In the genomic region with DNA sequence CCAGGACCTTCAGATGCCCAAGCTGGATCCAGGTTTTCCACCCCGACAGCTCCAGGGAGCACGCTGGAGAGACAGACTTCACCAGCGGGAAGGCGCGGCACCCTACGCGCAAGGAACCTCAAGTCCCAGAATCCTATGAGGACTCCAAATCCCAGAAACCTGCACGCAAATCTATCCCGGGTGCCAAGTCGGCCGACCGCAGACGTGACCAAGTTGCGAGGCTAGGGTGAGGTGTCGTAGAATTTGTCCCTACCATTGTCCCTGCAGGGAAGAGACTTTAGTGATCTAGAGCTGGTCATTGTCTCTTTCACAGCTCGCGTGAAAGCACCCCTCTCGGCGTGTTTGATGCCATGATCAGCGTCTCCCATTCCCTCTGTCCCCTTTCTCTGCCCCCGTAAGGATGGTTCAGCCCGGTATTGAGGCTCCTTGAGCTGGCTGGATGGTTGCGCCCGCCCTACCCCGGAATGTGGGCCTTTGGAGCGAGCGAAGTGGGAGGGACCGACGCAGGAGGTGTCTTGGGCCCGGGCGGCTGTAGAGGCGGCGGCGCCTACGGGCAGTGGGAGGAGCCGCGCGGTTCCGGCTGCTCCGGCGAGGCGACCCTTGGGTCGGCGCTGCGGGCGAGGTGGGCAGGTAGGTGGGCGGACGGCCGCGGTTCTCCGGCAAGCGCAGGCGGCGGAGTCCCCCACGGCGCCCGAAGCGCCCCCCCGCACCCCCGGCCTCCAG, we compare ENCODE assay signal across 8 cellular contexts. TPM values are rescaled to one million over a fixed set of nuclear protein-coding genes. Genes with fewer than 3 reads are reported as not detected.
A peak's percentile ranks its signal among the peaks of the same experiment; 100 is the strongest.
DNase-seq lines count a peak whose midpoint lies in the region; ATAC-seq and TF ChIP-seq lines count a peak whose summit lies in the region.

A gene (plus strand): TSS at position 501 of the 723 bp plus-strand sequence. CDS start 246 bp downstream, outside the sequence.

- peak within 1 kb of the TSS; percentile 96 for H3K27ac ChIP-seq in rectal smooth muscle tissue (ENCODE audit: low read depth, low read length)
- H3K27ac ChIP-seq in aorta (ENCODE audit: low read depth in 1 of 2, low read length in 2 of 2) = peak within 1 kb of the TSS in 1 of 2 donors; percentile 91

- no peaks in the 10 kb centered on the region for H3K9me3 ChIP-seq in aorta (ENCODE audit: control insufficient read depth, low read length)

- ATAC-seq in GM18502 (IDR thresholded peaks at IDR 0.05; ENCODE audit: poor library complexity, unreplicated experiment) (peak; percentile 96), HG02943 (IDR thresholded peaks at IDR 0.05; ENCODE audit: low read depth, unreplicated experiment) (peak; percentile 94), aorta (ENCODE audit: low FRiP score) (peak; percentile 100)

- DNase-seq in NCI-H1930 (lab: John Stamatoyannopoulos, UW) = peak; percentile 86 to 91
- DNase-seq in T-helper 9 cell = peak; percentile 76
- peak; percentile 92 for DNase-seq in astrocyte of the cerebellum (ENCODE audit: low read depth)
- DNase-seq in hepatic stellate cell (ENCODE audit: low spot score) = peak; percentile 97
- peak; percentile 98 for DNase-seq in aorta

- WGBS in aorta, 2 donors = 0 to 1% methylated on average over 60 of the region's 60 CpGs

- peak within 1 kb of the TSS; percentile 99 for H3K9ac ChIP-seq in rectal smooth muscle tissue (ENCODE audit: low read length)

- intact Hi-C loops in aorta (cut with DNase I) = loop anchor here (5.0 kb wide), 1 partner anchor 40 kb away; a partner anchor contains a TSS

- TF ChIP-seq CTCF in astrocyte of the cerebellum (IDR thresholded peaks at IDR 0.05; ENCODE audit: low read depth, low read length, missing control alignments) = no peak

- H3K27me3 ChIP-seq in rectal smooth muscle tissue (ENCODE audit: control insufficient read depth, insufficient read depth, low read length) = no peaks in the 10 kb centered on the region
- no peaks in the 10 kb centered on the region for H3K27me3 ChIP-seq in aorta (ENCODE audit: control insufficient read depth in 1 of 2, insufficient read depth in 2 of 2, low read length in 1 of 2)

- in situ Hi-C loops in astrocyte of the cerebellum (cut with HindIII; ENCODE audit: low sequenced_read_pairs) = no loop called here

- H3K4me3 ChIP-seq in astrocyte of the cerebellum (ENCODE audit: low read depth, low read length) (peak within 1 kb of the TSS; percentile 75), rectal smooth muscle tissue (ENCODE audit: low read length) (peak within 1 kb of the TSS; percentile 80), aorta (ENCODE audit: low read length in 2 of 2) (peak within 1 kb of the TSS; percentile 57 to 91)

- H3K36me3 ChIP-seq in rectal smooth muscle tissue (ENCODE audit: control insufficient read depth, insufficient read depth, low read length) = no peaks in the 10 kb centered on the region
- H3K36me3 ChIP-seq in aorta (ENCODE audit: control insufficient read depth in 1 of 2, insufficient read depth in 2 of 2, low read length in 1 of 2) = no peaks in the 10 kb centered on the region

- H3K4me1 ChIP-seq in rectal smooth muscle tissue (ENCODE audit: control insufficient read depth, insufficient read depth, low read length) (no peaks in the 10 kb centered on the region), aorta (ENCODE audit: control insufficient read depth in 1 of 2, insufficient read depth in 2 of 2, low read length in 2 of 2) (no peaks in the 10 kb centered on the region)

RNA-seq across cellular contexts. Expression of the gene that starts here (rescaled TPM):
- 10 to 100 TPM; 33.0 to 33.6 TPM for total RNA-seq in aorta
- polyA plus RNA-seq in aorta = 10 to 100 TPM in 1 of 2 donors, 1 to 10 TPM in 1; 9.6 to 14.9 TPM
